21 cellular contexts compared by ENCODE assay signal in genomic region chr2:121362226-121362625, GRCh38.
A peak's percentile ranks its signal among the peaks of the same experiment; 100 is the strongest.
DNase-seq lines count a peak whose midpoint lies in the region; TF ChIP-seq lines count a peak whose summit lies in the region.
"Had no signal": no experiment of that assay in that cellular context is flagged by ENCODE, and none has a peak within 500 bp of the region (broad histone marks: within the 10 kb centered on the region; RNA-seq: fewer than 3 reads in every experiment).

No MANE protein-coding gene starts in this region.

- H3K9me3 ChIP-seq in ascending aorta = no peaks in the 10 kb centered on the region
- H3K9me3 ChIP-seq: Peyer's patch, SJSA1 had no signal

- DNase-seq in HFFc6 (no peak), ascending aorta (ENCODE audit: low spot score in 2 of 2) (no peak), osteocyte (ENCODE audit: extremely low spot score, unreplicated experiment) (peak; percentile 38), AML-193 (lab: John Stamatoyannopoulos, UW) (no peak)
- DNase-seq in activated CD4-positive, alpha-beta T cell treated with anti-CD3 and anti-CD28 coated beads, Interleukin-2, amount 50 U/mL, for 4 hours = no peak
- DNase-seq in activated T-helper 2 cell treated with anti-CD3 and anti-CD28 coated beads, Interferon-gamma antibody, Interleukin-2, Interleukin-4, amounts not matched to agents 10 μg/mL and 5 μg/mL and 100 μg/mL, durations not matched to agents 14 hours and 24 hours and 36 hours (ENCODE audit: low spot score) = no peak
- no peak for DNase-seq in effector CD8-positive, alpha-beta T cell (lab: John Stamatoyannopoulos, UW)
- DNase-seq: Calu3; CD8-positive, alpha-beta memory T cell; GOT3; HCEC 1CT; MV-4-11; NCI-H1105 treated with DMSO at 0.1 percent for 48 hours; NCI-H2081; NCI-H2171; NCI-H345; NCI-H524; NCI-H82; Peyer's patch had no signal

- H3K4me3 Mint-ChIP-seq in HFFc6 (peak overlapping the region; percentile 25; the same call in 1 of the 2 replicates), osteocyte (ENCODE audit: unreplicated experiment) (no peak overlapping the region)
- H3K4me3 Mint-ChIP-seq in activated T-helper 2 cell treated with anti-CD3 and anti-CD28 coated beads, Interferon-gamma antibody, Interleukin-2, Interleukin-4, amounts not matched to agents 10 μg/mL and 5 μg/mL and 100 μg/mL, durations not matched to agents 14 hours and 24 hours and 36 hours (ENCODE audit: low read depth) = no peak overlapping the region
- H3K4me3 Mint-ChIP-seq: CD8-positive, alpha-beta memory T cell had no signal

- H3K27ac Mint-ChIP-seq in HFFc6 (peak overlapping the region; percentile 51; the same call in 1 of the 2 replicates), osteocyte (ENCODE audit: unreplicated experiment) (no peak overlapping the region)
- H3K27ac Mint-ChIP-seq in activated T-helper 2 cell treated with anti-CD3 and anti-CD28 coated beads, Interferon-gamma antibody, Interleukin-2, Interleukin-4, amounts not matched to agents 10 μg/mL and 5 μg/mL and 100 μg/mL, durations not matched to agents 14 hours and 24 hours and 36 hours = no peak overlapping the region

- intact Hi-C loops in ascending aorta (cut with DNase I) = loop anchor here (10.0 kb wide), 1 partner anchor 497 kb away; no protein-coding TSS in a partner anchor
- intact Hi-C loops in activated T-helper 2 cell treated with anti-CD3 and anti-CD28 coated beads, Interferon-gamma antibody, Interleukin-2, Interleukin-4, amounts not matched to agents 10 μg/mL and 5 μg/mL and 100 μg/mL, durations not matched to agents 14 hours and 24 hours and 36 hours (cut with micrococcal nuclease) = no loop called here

- TF ChIP-seq CTCF in 22Rv1 (IDR thresholded peaks at IDR 0.05) (no peak), HFFc6 (IDR thresholded peaks at IDR 0.05) (no peak), ascending aorta (IDR thresholded peaks at IDR 0.05) (no peak), osteocyte (IDR thresholded peaks at IDR 0.05) (no peak)

- H3K36me3 Mint-ChIP-seq in HFFc6 (ENCODE audit: low read depth) (peaks cover 46% of the 10 kb centered on the region), osteocyte (ENCODE audit: unreplicated experiment) (peaks cover 35% of the 10 kb centered on the region)
- peaks cover 51% of the 10 kb centered on the region for H3K36me3 Mint-ChIP-seq in activated T-helper 2 cell treated with anti-CD3 and anti-CD28 coated beads, Interferon-gamma antibody, Interleukin-2, Interleukin-4, amounts not matched to agents 10 μg/mL and 5 μg/mL and 100 μg/mL, durations not matched to agents 14 hours and 24 hours and 36 hours (ENCODE audit: low read depth)

- peak overlapping the region; percentile 76; the same call in 1 of the 2 replicates for H3K27ac ChIP-seq in 22Rv1
- H3K27ac ChIP-seq in ascending aorta = peak overlapping the region; percentile 26 to 34
- H3K27ac ChIP-seq: Peyer's patch, SJSA1 had no signal

- H3K9me3 Mint-ChIP-seq in HFFc6 (no peaks in the 10 kb centered on the region), osteocyte (ENCODE audit: unreplicated experiment) (no peaks in the 10 kb centered on the region)
- H3K9me3 Mint-ChIP-seq in activated T-helper 2 cell treated with anti-CD3 and anti-CD28 coated beads, Interferon-gamma antibody, Interleukin-2, Interleukin-4, amounts not matched to agents 10 μg/mL and 5 μg/mL and 100 μg/mL, durations not matched to agents 14 hours and 24 hours and 36 hours = no peaks in the 10 kb centered on the region
- H3K9me3 Mint-ChIP-seq: CD8-positive, alpha-beta memory T cell had no signal

- H3K4me1 Mint-ChIP-seq in HFFc6 (ENCODE audit: low read depth) (peaks cover 91% of the 10 kb centered on the region), osteocyte (ENCODE audit: unreplicated experiment) (peaks cover 5% of the 10 kb centered on the region)
- peaks cover 7% of the 10 kb centered on the region for H3K4me1 Mint-ChIP-seq in activated T-helper 2 cell treated with anti-CD3 and anti-CD28 coated beads, Interferon-gamma antibody, Interleukin-2, Interleukin-4, amounts not matched to agents 10 μg/mL and 5 μg/mL and 100 μg/mL, durations not matched to agents 14 hours and 24 hours and 36 hours (ENCODE audit: low read depth)
- H3K4me1 Mint-ChIP-seq: CD8-positive, alpha-beta memory T cell had no signal

- peaks cover 26 to 36% of the 10 kb centered on the region in 2 donors for H3K36me3 ChIP-seq in ascending aorta

- H3K4me3 ChIP-seq in ascending aorta = no peak overlapping the region
- H3K4me3 ChIP-seq: Peyer's patch, SJSA1 had no signal

- peaks cover 5 to 27% of the 10 kb centered on the region in 2 donors for H3K4me1 ChIP-seq in ascending aorta

- peaks cover 3% of the 10 kb centered on the region for H3K27me3 Mint-ChIP-seq in HFFc6 (ENCODE audit: insufficient read depth)
- no peaks in the 10 kb centered on the region for H3K27me3 Mint-ChIP-seq in osteocyte (ENCODE audit: unreplicated experiment)
- H3K27me3 Mint-ChIP-seq in activated T-helper 2 cell treated with anti-CD3 and anti-CD28 coated beads, Interferon-gamma antibody, Interleukin-2, Interleukin-4, amounts not matched to agents 10 μg/mL and 5 μg/mL and 100 μg/mL, durations not matched to agents 14 hours and 24 hours and 36 hours (ENCODE audit: low read depth) = no peaks in the 10 kb centered on the region
- H3K27me3 Mint-ChIP-seq: CD8-positive, alpha-beta memory T cell had no signal

- H3K27me3 ChIP-seq in ascending aorta = no peaks in the 10 kb centered on the region
- H3K27me3 ChIP-seq: Peyer's patch, SJSA1 had no signal
